Comparison of ENCODE assay signal across 30 cellular contexts in the genomic region with DNA sequence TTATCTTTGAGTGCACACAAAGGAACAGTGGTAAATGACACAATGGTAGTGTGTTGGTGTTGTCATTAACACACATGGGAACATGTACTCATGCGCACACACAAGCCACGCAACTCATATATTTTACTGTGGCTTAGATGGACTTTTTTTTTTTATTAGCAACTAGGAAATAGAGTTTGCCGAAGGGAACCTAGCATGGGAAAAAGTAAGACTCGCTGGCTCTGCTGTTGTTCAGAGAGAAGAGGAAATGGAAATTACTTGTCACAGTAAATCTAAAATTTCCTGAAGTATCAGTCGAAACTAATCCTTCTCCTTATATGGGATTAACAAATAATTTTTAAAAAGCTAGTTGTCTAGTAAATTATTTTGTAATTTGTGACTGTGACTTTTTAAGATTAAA. TPM values are rescaled to one million over a fixed set of nuclear protein-coding genes. Genes with fewer than 3 reads are reported as not detected.
"Had no signal": no experiment of that assay in that cellular context is flagged by ENCODE, and none has a peak within 500 bp of the region (broad histone marks: within the 10 kb centered on the region; RNA-seq: fewer than 3 reads in every experiment).

No MANE protein-coding gene starts in this region.

- H3K27me3 ChIP-seq: colonic mucosa, gastrocnemius medialis, ovary, sigmoid colon, tibial nerve, upper lobe of left lung had no signal

- DNase-seq: colonic mucosa; effector memory CD8-positive, alpha-beta T cell; foreskin fibroblast; gastrocnemius medialis; head of caudate nucleus; kidney; mesenchymal stem cell; midbrain; naive thymus-derived CD4-positive, alpha-beta T cell; nephron progenitor cell; occipital lobe; ovary; posterior cingulate gyrus; psoas muscle; right cardiac atrium; sigmoid colon; stimulated activated CD4-positive, alpha-beta T cell treated with anti-CD3 and anti-CD28 coated beads, Interleukin-15, amount 100 ng/mL, for 24 hours; stimulated activated CD4-positive, alpha-beta T cell treated with anti-CD3 and anti-CD28 coated beads, Interleukin-2, amount 100 ng/mL, for 48 hours; stimulated activated naive B cell treated with anti-CD40 and anti-IgM and Interleukin-4, amounts not matched to agents 10 μg/mL and 1 μg/mL and 100 μg/mL, for 72 hours; upper lobe of left lung had no signal

- H3K27ac ChIP-seq: colonic mucosa, gastrocnemius medialis, ovary, psoas muscle, sigmoid colon, thoracic aorta, tibial nerve, upper lobe of left lung had no signal

- H3K4me1 ChIP-seq: colonic mucosa, gastrocnemius medialis, psoas muscle, sigmoid colon, tibial nerve, upper lobe of left lung had no signal

- ATAC-seq: effector memory CD8-positive, alpha-beta T cell; gastrocnemius medialis; left lobe of liver; naive thymus-derived CD4-positive, alpha-beta T cell; psoas muscle; stimulated activated naive B cell treated with anti-CD40 and anti-IgM and Interleukin-4, amounts not matched to agents 10 μg/mL and 1 μg/mL and 100 μg/mL, for 72 hours had no signal

- H3K9me3 ChIP-seq: colonic mucosa, gastrocnemius medialis, ovary, psoas muscle, sigmoid colon, thoracic aorta, tibial nerve, upper lobe of left lung had no signal

- H3K36me3 ChIP-seq: colonic mucosa, gastrocnemius medialis, ovary, sigmoid colon, thoracic aorta, tibial nerve, upper lobe of left lung had no signal

- H3K4me3 ChIP-seq: colonic mucosa, gastrocnemius medialis, ovary, psoas muscle, sigmoid colon, thoracic aorta, tibial nerve, upper lobe of left lung had no signal

RNA-seq across cellular contexts. Expression of a gene that starts 33.7 kb away (rescaled TPM):
- total RNA-seq: chondrocyte, colonic mucosa, gastrocnemius medialis, glomerular endothelial cell, kidney, left lobe of liver, lower leg skin, lung microvascular endothelial cell, mucosa of gallbladder, occipital lobe, ovary, psoas muscle, renal cortical epithelial cell, right cardiac atrium, sigmoid colon, skeletal muscle tissue, thoracic aorta, tibial nerve, upper lobe of left lung had no signal
- polyA plus RNA-seq: naive thymus-derived CD4-positive, alpha-beta T cell; ovary; psoas muscle; right cardiac atrium had no signal
